In the genomic region with DNA sequence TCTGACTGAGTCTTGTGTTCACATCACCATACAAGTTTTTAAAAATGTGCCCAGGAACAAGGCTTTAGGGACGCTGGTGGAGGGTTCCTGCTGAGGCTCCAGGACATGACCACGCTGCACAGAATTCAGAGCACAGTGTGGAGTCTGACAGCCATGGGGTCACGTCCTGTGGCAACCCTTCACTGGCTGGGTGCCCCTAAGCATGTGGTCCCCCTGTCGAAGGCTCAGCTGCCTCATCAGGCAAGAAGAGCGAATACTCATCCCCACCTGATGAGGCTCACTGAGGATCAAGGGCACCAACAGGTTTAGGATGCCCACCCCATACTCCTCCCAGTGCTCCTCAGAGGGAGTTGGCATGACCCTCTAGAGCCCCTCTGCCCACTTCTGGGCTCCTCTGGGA, we compare ENCODE assay signal across 18 cellular contexts. TPM values are rescaled to one million over a fixed set of nuclear protein-coding genes. Genes with fewer than 3 reads are reported as not detected.
A peak's percentile ranks its signal among the peaks of the same experiment; 100 is the strongest.
DNase-seq lines count a peak whose midpoint lies in the region; ATAC-seq and TF ChIP-seq lines count a peak whose summit lies in the region.
"Had no signal": no experiment of that assay in that cellular context is flagged by ENCODE, and none has a peak within 500 bp of the region (broad histone marks: within the 10 kb centered on the region; RNA-seq: fewer than 3 reads in every experiment).

No MANE protein-coding gene starts in this region.

- H3K27me3 ChIP-seq in colonic mucosa (no peaks in the 10 kb centered on the region), skeletal muscle tissue (ENCODE audit: control insufficient read depth in 3 of 3, insufficient read depth in 3 of 3, low read length in 3 of 3) (peaks cover 0 to 17% (median 6%) of the 10 kb centered on the region in 3 donors), mesendoderm (ENCODE audit: insufficient read depth, low read length, poor library complexity) (no peaks in the 10 kb centered on the region)
- H3K27me3 ChIP-seq: gastrocnemius medialis had no signal

- H3K18ac ChIP-seq in mesendoderm (ENCODE audit: low read length): no peak overlapping the region

- no peak overlapping the region for H2AK5ac ChIP-seq in mesendoderm (ENCODE audit: low read length)

- WGBS in mesendoderm (ENCODE audit: extremely low coverage, insufficient coverage, low lambda C conversion rate): no CpG with 5 or more reads among the region's 5 CpGs

- no peak overlapping the region for H2BK120ac ChIP-seq in mesendoderm (ENCODE audit: low read depth, low read length)

- DNase-seq in colonic mucosa (no peak), mesendoderm (no peak), chondrocyte (ENCODE audit: low spot score) (no peak)
- no peak for DNase-seq in naive thymus-derived CD8-positive, alpha-beta T cell
- DNase-seq: activated gamma-delta T cell; effector CD4-positive, alpha-beta T cell; gastrocnemius medialis; NCI-H526 treated with DMSO at 0.1 percent for 48 hours; nucleus accumbens; retina; stimulated activated CD4-positive, alpha-beta T cell treated with anti-CD3 and anti-CD28 coated beads, Interleukin-15, amount 100 ng/mL, for 24 hours; T-cell had no signal

- H3K4me3 ChIP-seq in HEK293 (ENCODE audit: low read depth, low read length): no peak overlapping the region
- no peak overlapping the region for H3K4me3 ChIP-seq in colonic mucosa
- H3K4me3 ChIP-seq in skeletal muscle tissue (ENCODE audit: low read length in 3 of 3): no peak overlapping the region
- H3K4me3 ChIP-seq in mesendoderm (ENCODE audit: low read length): no peak overlapping the region
- H3K4me3 ChIP-seq: gastrocnemius medialis, transverse colon had no signal

- H3K9me3 Mint-ChIP-seq in naive thymus-derived CD8-positive, alpha-beta T cell: no peaks in the 10 kb centered on the region
- H3K9me3 Mint-ChIP-seq in chondrocyte (ENCODE audit: low read depth): no peaks in the 10 kb centered on the region
- H3K9me3 Mint-ChIP-seq: stimulated activated effector memory CD8-positive, alpha-beta T cell treated with anti-CD3 and anti-CD28 coated beads, Interleukin-12 subunit alpha, Interleukin-12 subunit beta, amount 100 ng/mL, for 72 hours; T-cell had no signal

- no peak overlapping the region for H4K8ac ChIP-seq in mesendoderm (ENCODE audit: low read depth, low read length)

- H4K5ac ChIP-seq in mesendoderm (ENCODE audit: low read length): no peak overlapping the region

- CTCF ChIA-PET in HEK293 (lab: Yijun Ruan, JAX): interaction anchor here (1.1 to 11.6 kb wide), 6 partner anchors 20 to 126 kb away, joined by 7 to 168 read pairs (median 15); a partner anchor contains a TSS

- H3K27ac Mint-ChIP-seq in naive thymus-derived CD8-positive, alpha-beta T cell: peak overlapping the region in 1 of 10 donors; percentile 15
- no peak overlapping the region for H3K27ac Mint-ChIP-seq in chondrocyte (ENCODE audit: unreplicated experiment)
- H3K27ac Mint-ChIP-seq: T-cell had no signal

- H3K27ac ChIP-seq in HEK293 (ENCODE audit: extremely low read depth, low read depth, low read length): no peak overlapping the region
- H3K27ac ChIP-seq in colonic mucosa: no peak overlapping the region
- peak overlapping the region; percentile 99 for H3K27ac ChIP-seq in skeletal muscle tissue (ENCODE audit: low read depth, low read length)
- no peak overlapping the region for H3K27ac ChIP-seq in mesendoderm (ENCODE audit: low read depth, low read length)

- peaks cover 0 to 6% (median 1%) of the 10 kb centered on the region in 5 donors for H3K27me3 Mint-ChIP-seq in naive thymus-derived CD8-positive, alpha-beta T cell
- H3K27me3 Mint-ChIP-seq in chondrocyte (ENCODE audit: low read depth): peaks cover 12% of the 10 kb centered on the region

- peaks cover 19 to 56% (median 52%) of the 10 kb centered on the region in 4 donors for H3K4me1 Mint-ChIP-seq in naive thymus-derived CD8-positive, alpha-beta T cell
- H3K4me1 Mint-ChIP-seq in chondrocyte (ENCODE audit: low read depth): peaks cover 42% of the 10 kb centered on the region

- no peak overlapping the region for H3K4ac ChIP-seq in mesendoderm (ENCODE audit: low read depth, low read length)

- no peak overlapping the region for H3K4me3 Mint-ChIP-seq in naive thymus-derived CD8-positive, alpha-beta T cell
- H3K4me3 Mint-ChIP-seq in chondrocyte (ENCODE audit: unreplicated experiment): no peak overlapping the region
- H3K4me3 Mint-ChIP-seq: stimulated activated effector memory CD8-positive, alpha-beta T cell treated with anti-CD3 and anti-CD28 coated beads, Interleukin-12 subunit alpha, Interleukin-12 subunit beta, amount 100 ng/mL, for 72 hours; T-cell had no signal

- H3K36me3 ChIP-seq in HEK293 (ENCODE audit: control insufficient read depth in 2 of 2, insufficient read depth in 1 of 2, low read length in 2 of 2): peaks cover 0 to 3% of the 10 kb centered on the region in 2 experiments; a peak in 2 of 3 replicates
- no peaks in the 10 kb centered on the region for H3K36me3 ChIP-seq in colonic mucosa
- H3K36me3 ChIP-seq in skeletal muscle tissue (ENCODE audit: control insufficient read depth in 3 of 3, insufficient read depth in 3 of 3, low read length in 3 of 3): peaks cover 0 to 3% (median 1%) of the 10 kb centered on the region in 3 donors
- no peaks in the 10 kb centered on the region for H3K36me3 ChIP-seq in mesendoderm (ENCODE audit: control insufficient read depth, insufficient read depth, low read length)
- H3K36me3 ChIP-seq: gastrocnemius medialis, transverse colon had no signal

- intact Hi-C loops in colonic mucosa (cut with DNase I): no loop called here

- TF ChIP-seq CTCF in HEK293 (tag by site-specific recombination; IDR thresholded peaks at IDR 0.05): no peak
- TF ChIP-seq CTCF in colonic mucosa (IDR thresholded peaks at IDR 0.05): no peak
- TF ChIP-seq CTCF in chondrocyte (IDR thresholded peaks at IDR 0.05): no peak

- H3K9ac ChIP-seq in colonic mucosa (ENCODE audit: low read depth in 2 of 2, low read length in 2 of 2) (peak overlapping the region; percentile 5 to 88), skeletal muscle tissue (ENCODE audit: low read depth in 1 of 3, low read length in 3 of 3) (peak overlapping the region in 1 of 3 donors; percentile 51), mesendoderm (ENCODE audit: low read length) (no peak overlapping the region)

- no peak overlapping the region for H3K56ac ChIP-seq in mesendoderm (ENCODE audit: low read length)

- H2BK5ac ChIP-seq in mesendoderm (ENCODE audit: low read length): no peak overlapping the region

- H3K4me2 ChIP-seq in mesendoderm (ENCODE audit: low read length): no peak overlapping the region

- no peaks in the 10 kb centered on the region for H3K36me3 Mint-ChIP-seq in naive thymus-derived CD8-positive, alpha-beta T cell
- H3K36me3 Mint-ChIP-seq in chondrocyte (ENCODE audit: low read depth): no peaks in the 10 kb centered on the region
- H3K36me3 Mint-ChIP-seq: T-cell had no signal

- POLR2A ChIA-PET in HEK293 (lab: Yijun Ruan, JAX): interaction anchor here (1.4 kb wide), 2 partner anchors 13 to 21 kb away, joined by 4 to 8 read pairs; a partner anchor contains a TSS
- POLR2A ChIA-PET in naive thymus-derived CD8-positive, alpha-beta T cell (lab: Charles Lee): interaction anchor here (0.5 kb wide), 1 partner anchor 221 kb away, joined by 4 read pairs; no protein-coding TSS in a partner anchor

- no peaks in the 10 kb centered on the region for H3K9me3 ChIP-seq in HEK293 (ENCODE audit: control insufficient read depth, insufficient read depth, low read depth, low read length)
- no peaks in the 10 kb centered on the region for H3K9me3 ChIP-seq in colonic mucosa
- no peaks in the 10 kb centered on the region for H3K9me3 ChIP-seq in skeletal muscle tissue (ENCODE audit: control insufficient read depth in 3 of 3, low read length in 3 of 3)
- H3K9me3 ChIP-seq: gastrocnemius medialis, transverse colon had no signal

- no peak overlapping the region for H3K23ac ChIP-seq in mesendoderm (ENCODE audit: low read length)

- ATAC-seq in naive thymus-derived CD8-positive, alpha-beta T cell: no peak
- ATAC-seq: gastrocnemius medialis; left lobe of liver; stimulated activated effector memory CD8-positive, alpha-beta T cell treated with anti-CD3 and anti-CD28 coated beads, Interleukin-12 subunit alpha, Interleukin-12 subunit beta, amount 100 ng/mL, for 72 hours; T-cell had no signal

- H3K4me1 ChIP-seq in HEK293 (ENCODE audit: control insufficient read depth, insufficient read depth, low read length) (peaks cover 17% of the 10 kb centered on the region), colonic mucosa (peaks cover 11% of the 10 kb centered on the region), skeletal muscle tissue (ENCODE audit: control insufficient read depth in 3 of 3, insufficient read depth in 3 of 3, low read length in 3 of 3) (peaks cover 70 to 96% (median 80%) of the 10 kb centered on the region in 3 donors), mesendoderm (ENCODE audit: control insufficient read depth, low read depth, low read length) (no peaks in the 10 kb centered on the region)

- H3K79me2 ChIP-seq in mesendoderm (ENCODE audit: control insufficient read depth, insufficient read depth, low read length): no peaks in the 10 kb centered on the region

- no peaks in the 10 kb centered on the region for H3K79me1 ChIP-seq in mesendoderm (ENCODE audit: low read length)

- no peak overlapping the region for H2BK15ac ChIP-seq in mesendoderm (replicated peaks; ENCODE audit: low read depth)

RNA-seq across cellular contexts. Expression of a gene that starts 5.9 kb away (rescaled TPM):
- total RNA-seq in colonic mucosa (under 1 TPM in 1 of 2 donors, not detected in 1; 0.47 TPM), skeletal muscle tissue (0.52 TPM), chondrocyte (0.22 to 2.7 TPM (median 0.46 TPM) in 3 replicates)
- total RNA-seq in naive thymus-derived CD8-positive, alpha-beta T cell: 1 to 10 TPM in 1 of 2 experiments, under 1 TPM in 1; 0.91 to 1.2 TPM
- under 1 TPM in 2 of 3 donors, not detected in 1; 0.43 to 0.64 TPM for polyA plus RNA-seq in naive thymus-derived CD8-positive, alpha-beta T cell
- 0.81 TPM for polyA plus RNA-seq in mesendoderm (2013, experiment 1 of 2)
- 0.63 TPM for polyA plus RNA-seq in mesendoderm (2013, experiment 2 of 2)
- total RNA-seq: M059J had no signal

RNA-seq across cellular contexts. Expression of a gene that starts 9.0 kb away (rescaled TPM):
- 1 to 10 TPM in 1 of 2 donors, under 1 TPM in 1; 0.49 to 1.2 TPM for total RNA-seq in colonic mucosa
- total RNA-seq in skeletal muscle tissue: 78.8 TPM
- total RNA-seq in naive thymus-derived CD8-positive, alpha-beta T cell: 10 to 100 TPM in 1 of 2 experiments, 1 to 10 TPM in 1; 8.5 to 10.3 TPM
- polyA plus RNA-seq in naive thymus-derived CD8-positive, alpha-beta T cell: under 1 TPM in 1 of 3 donors, not detected in 2; 0.11 TPM
- polyA plus RNA-seq in mesendoderm (2013, experiment 1 of 2): 0.10 TPM
- polyA plus RNA-seq in mesendoderm (2013, experiment 2 of 2): 0.08 TPM
- total RNA-seq in chondrocyte: 0.64 to 1.3 TPM (median 0.77 TPM) in 3 replicates
- total RNA-seq: M059J had no signal

RNA-seq across cellular contexts. Expression of a gene that starts 13.7 kb away (rescaled TPM):
- 10 to 100 TPM; 37.3 to 42.0 TPM for total RNA-seq in colonic mucosa
- total RNA-seq in skeletal muscle tissue: 7.3 TPM
- total RNA-seq in naive thymus-derived CD8-positive, alpha-beta T cell: 10 to 100 TPM; 30.1 to 33.5 TPM
- 10 to 100 TPM; 14.2 to 17.7 (median 15.5) TPM for polyA plus RNA-seq in naive thymus-derived CD8-positive, alpha-beta T cell
- polyA plus RNA-seq in mesendoderm (2013, experiment 1 of 2): 8.3 TPM
- 7.7 TPM for polyA plus RNA-seq in mesendoderm (2013, experiment 2 of 2)
- 20.2 to 38.1 TPM (median 24.9 TPM) in 3 replicates for total RNA-seq in chondrocyte

RNA-seq across cellular contexts. Expression of a gene that starts 25.7 kb away (rescaled TPM):
- total RNA-seq in colonic mucosa: 100 to 1,000 TPM; 153 to 174 TPM
- 69.9 TPM for total RNA-seq in skeletal muscle tissue
- 1 to 10 TPM; 5.6 to 8.7 TPM for total RNA-seq in naive thymus-derived CD8-positive, alpha-beta T cell
- 1 to 10 TPM in 2 of 3 donors, under 1 TPM in 1; 0.85 to 2.4 (median 1.5) TPM for polyA plus RNA-seq in naive thymus-derived CD8-positive, alpha-beta T cell
- polyA plus RNA-seq in mesendoderm (2013, experiment 1 of 2): 73.2 TPM
- 72.9 TPM for polyA plus RNA-seq in mesendoderm (2013, experiment 2 of 2)
- 86.0 to 94.3 TPM (median 90.5 TPM) in 3 replicates for total RNA-seq in chondrocyte

RNA-seq across cellular contexts. Expression of a gene that starts 37.2 kb away (rescaled TPM):
- total RNA-seq in colonic mucosa: 10 to 100 TPM; 30.0 to 41.3 TPM
- 11.5 TPM for total RNA-seq in skeletal muscle tissue
- total RNA-seq in naive thymus-derived CD8-positive, alpha-beta T cell: 100 to 1,000 TPM; 154 to 167 TPM
- 10 to 100 TPM; 37.4 to 51.6 (median 43.0) TPM for polyA plus RNA-seq in naive thymus-derived CD8-positive, alpha-beta T cell
- polyA plus RNA-seq in mesendoderm (2013, experiment 1 of 2): 48.2 TPM
- 45.8 TPM for polyA plus RNA-seq in mesendoderm (2013, experiment 2 of 2)
- total RNA-seq in chondrocyte: 39.8 to 49.6 TPM (median 42.3 TPM) in 3 replicates
